In the genomic region with DNA sequence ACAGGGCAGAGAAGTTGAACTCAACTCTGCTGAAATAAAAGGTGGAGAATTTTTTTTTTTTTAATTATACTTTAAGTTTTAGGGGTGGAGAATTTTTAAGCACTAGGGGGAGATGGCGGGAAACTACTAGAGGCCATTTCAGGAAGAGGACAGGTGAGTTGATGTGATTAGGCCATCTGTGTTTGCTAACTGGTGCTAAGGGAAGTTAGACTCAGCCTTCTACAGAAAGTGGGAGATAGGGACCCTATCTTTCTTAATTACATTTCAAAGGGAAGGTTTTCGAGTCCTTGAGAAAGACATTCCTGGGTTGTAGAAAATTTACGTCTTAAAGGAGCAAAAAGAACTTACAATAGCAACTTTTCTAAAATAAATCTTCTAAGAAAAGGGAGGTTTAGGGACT, we compare ENCODE assay signal across 11 cellular contexts.
DNase-seq lines count a peak whose midpoint lies in the region; TF ChIP-seq lines count a peak whose summit lies in the region.
"Had no signal": no experiment of that assay in that cellular context is flagged by ENCODE, and none has a peak within 500 bp of the region (broad histone marks: within the 10 kb centered on the region; RNA-seq: fewer than 3 reads in every experiment).

No MANE protein-coding gene starts in this region.

- DNase-seq in H7 (peak; percentile 4), endodermal cell (no peak), iPS-NIHi7 (ENCODE audit: extremely low spot score) (peak; percentile 20), caudate nucleus (lab: John Stamatoyannopoulos, UW) (no peak)
- no peak for DNase-seq in effector CD8-positive, alpha-beta T cell (lab: John Stamatoyannopoulos, UW)
- DNase-seq in stimulated activated CD4-positive, alpha-beta T cell treated with anti-CD3 and anti-CD28 coated beads, Interleukin-4, amount 100 ng/mL, for 4 hours = no peak
- DNase-seq: Caco-2; CD8-positive, alpha-beta memory T cell; DMS79 had no signal

- H3K9ac ChIP-seq in endodermal cell (ENCODE audit: extremely low read depth, low read length, poor library complexity, severe bottlenecking) = no peak overlapping the region

- H3K27me3 ChIP-seq in H7 (ENCODE audit: control insufficient read depth, insufficient read depth, low read length) (no peaks in the 10 kb centered on the region; the same call in 1 of the 2 replicates), endodermal cell (ENCODE audit: control insufficient read depth, insufficient read depth, low read length, poor library complexity, severe bottlenecking) (no peaks in the 10 kb centered on the region)

- H3K4me3 ChIP-seq in H7 (ENCODE audit: insufficient read depth, low read depth, low read length) (no peak overlapping the region), endodermal cell (ENCODE audit: low read length) (no peak overlapping the region)
- H3K4me3 ChIP-seq: GM12878 had no signal

- H3K36me3 Mint-ChIP-seq in endodermal cell (ENCODE audit: low read depth) = no peaks in the 10 kb centered on the region
- H3K36me3 Mint-ChIP-seq: CD8-positive, alpha-beta memory T cell had no signal

- no peak overlapping the region for H3K4me3 Mint-ChIP-seq in endodermal cell
- H3K4me3 Mint-ChIP-seq: CD8-positive, alpha-beta memory T cell had no signal

- 80 to 100% methylated on average over 2 to 3 of the region's 3 CpGs for WGBS in endodermal cell (ENCODE audit: insufficient coverage in 1 of 2, insufficient read length in 1 of 2), 2 experiments

- H3K36me3 ChIP-seq in H7 (replicated peaks; ENCODE audit: control insufficient read depth, insufficient read depth, low read length) (no peaks in the 10 kb centered on the region), endodermal cell (ENCODE audit: control insufficient read depth, insufficient read depth, low read length) (no peaks in the 10 kb centered on the region)

- TF ChIP-seq CTCF in C4-2B (conservative IDR thresholded peaks at IDR 0.05) (peak; percentile 3; the same call in 1 of the 2 replicates), endodermal cell (conservative IDR thresholded peaks at IDR 0.05) (peak; percentile 31)

- peaks cover 2% of the 10 kb centered on the region for H3K4me1 ChIP-seq in endodermal cell (ENCODE audit: control insufficient read depth, insufficient read depth, low read length)
- H3K4me1 ChIP-seq: Caco-2 had no signal

- H3K27ac Mint-ChIP-seq in endodermal cell = no peak overlapping the region
- H3K27ac Mint-ChIP-seq: CD8-positive, alpha-beta memory T cell had no signal

- peaks cover 5% of the 10 kb centered on the region for H3K27me3 Mint-ChIP-seq in endodermal cell (ENCODE audit: insufficient read depth)

- H3K27ac ChIP-seq in C4-2B (no peak overlapping the region), endodermal cell (ENCODE audit: low read depth, low read length) (no peak overlapping the region), caudate nucleus (ENCODE audit: low read depth, low read length) (no peak overlapping the region)

- peaks cover 10% of the 10 kb centered on the region for H3K9me3 ChIP-seq in endodermal cell (ENCODE audit: control insufficient read depth, low read length)
- H3K9me3 ChIP-seq: Caco-2 had no signal

- peaks cover 14% of the 10 kb centered on the region for H3K9me3 Mint-ChIP-seq in endodermal cell
- H3K9me3 Mint-ChIP-seq: CD8-positive, alpha-beta memory T cell had no signal

- H3K4me1 Mint-ChIP-seq in endodermal cell = peaks cover 7% of the 10 kb centered on the region
- H3K4me1 Mint-ChIP-seq: CD8-positive, alpha-beta memory T cell had no signal

Comparison
In these comparisons a context has a peak if more than half of its experiments do, and no peak if none do; other contexts are left out.
1. DNase-seq: peak in H7 (single experiment) and iPS-NIHi7 (single experiment); none in endodermal cell (single experiment), effector CD8-positive, alpha-beta T cell (single experiment), stimulated activated CD4-positive, alpha-beta T cell treated with anti-CD3 and anti-CD28 coated beads, Interleukin-4, amount 100 ng/mL, for 4 hours (0 of 2) and caudate nucleus (0 of 61).